ENCODE assay signal across 12 cellular contexts in the genomic region with DNA sequence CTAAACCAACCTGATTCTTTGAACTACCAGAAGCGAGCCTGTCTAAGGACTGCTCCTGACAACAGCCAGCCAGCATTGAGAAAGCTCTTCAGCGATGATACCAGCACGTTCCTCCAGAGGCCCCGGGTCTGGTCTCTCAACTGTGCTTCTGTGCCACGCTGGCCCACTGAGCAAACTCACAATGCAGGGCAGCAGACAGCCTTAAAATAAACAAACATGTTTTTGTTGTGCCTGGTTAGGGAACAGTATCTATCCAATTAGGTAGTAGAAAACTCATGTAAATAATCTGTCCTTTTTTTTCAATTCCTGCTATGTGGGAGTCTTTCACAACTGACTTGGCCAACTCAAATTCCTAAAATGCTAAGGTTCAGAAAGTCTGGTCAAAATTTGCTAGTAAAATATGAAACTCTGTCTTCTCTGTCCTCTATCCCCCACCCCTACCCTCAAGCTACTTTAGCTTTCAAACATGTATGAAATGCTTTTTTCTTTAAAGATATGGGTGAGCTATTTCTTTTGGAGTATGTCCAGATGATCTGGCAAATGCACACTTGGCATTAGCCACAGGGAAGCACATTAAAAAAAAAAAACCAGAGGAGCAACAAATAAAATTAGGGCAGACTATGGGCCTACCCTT. TPM values are rescaled to one million over a fixed set of nuclear protein-coding genes. Genes with fewer than 3 reads are reported as not detected.
DNase-seq lines count a peak whose midpoint lies in the region; ATAC-seq and TF ChIP-seq lines count a peak whose summit lies in the region.
"Had no signal": no experiment of that assay in that cellular context is flagged by ENCODE, and none has a peak within 500 bp of the region (broad histone marks: within the 10 kb centered on the region; RNA-seq: fewer than 3 reads in every experiment).

No MANE protein-coding gene starts in this region.

- DNase-seq in CD1c-positive myeloid dendritic cell (ENCODE audit: extremely low spot score) (peak; percentile 41), Right ventricle myocardium superior (no peak), sciatic nerve (ENCODE audit: low spot score) (no peak), HuH-7.5 (ENCODE audit: low spot score) (no peak), SHP77 (lab: John Stamatoyannopoulos, UW) (no peak)
- no peak for DNase-seq in central memory CD4-positive, alpha-beta T cell
- DNase-seq: activated naive CD4-positive, alpha-beta T cell treated with anti-CD3 and anti-CD28 coated beads for 36 hours; DMS153; H9 had no signal

- peak overlapping the region; percentile 71 for H3K27ac ChIP-seq in VCaP

- TF ChIP-seq CTCF in VCaP (conservative IDR thresholded peaks at IDR 0.05) = no peak

- intact Hi-C loops in Right ventricle myocardium superior (cut with DNase I) (no loop called here), sciatic nerve (cut with DNase I) (no loop called here)

- ATAC-seq in Right ventricle myocardium superior (ENCODE audit: poor library complexity) (peak; percentile 77), sciatic nerve (peak; percentile 80), GM18505 (IDR thresholded peaks at IDR 0.05; ENCODE audit: unreplicated experiment) (no peak)
- ATAC-seq: activated CD4-positive, CD25-positive, alpha-beta regulatory T cell treated with anti-CD3 and anti-CD28 coated beads, Interleukin-2, amount 50 U/mL, for 24 hours had no signal

- TF ChIP-seq POLR2A in GM18505 (IDR thresholded peaks at IDR 0.05; ENCODE audit: borderline replicate concordance, extremely low read depth, insufficient read depth, insufficient read length) = no peak

RNA-seq across cellular contexts. Expression of a gene that starts 21.4 kb away (rescaled TPM):
- total RNA-seq in Right ventricle myocardium superior = 4.4 TPM
- 59.5 TPM for total RNA-seq in sciatic nerve

Comparison
In these comparisons a context has a peak if more than half of its experiments do, and no peak if none do; other contexts are left out.
1. RNA of a gene that starts 21.4 kb away (total RNA-seq): 59.5 TPM in sciatic nerve (single experiment); 4.4 TPM in Right ventricle myocardium superior (single experiment); every median in the first group is over 10 times any median in the second.